Comparison of ENCODE assay signal across 18 cellular contexts in genomic region chr15:95693917-95694316, GRCh38.
"Had no signal": no experiment of that assay in that cellular context is flagged by ENCODE, and none has a peak within 500 bp of the region (broad histone marks: within the 10 kb centered on the region; RNA-seq: fewer than 3 reads in every experiment).

No MANE protein-coding gene starts in this region.

- H3K4me3 ChIP-seq: adrenal gland, mucosa of descending colon had no signal

- H3K27ac Mint-ChIP-seq: activated CD4-positive, alpha-beta memory T cell treated with anti-CD3 and anti-CD28 coated beads, Interleukin-2, amount 10 ng/mL, durations not matched to agents 7 days and 5 days; activated CD4-positive, alpha-beta T cell treated with anti-CD3 and anti-CD28 coated beads for 36 hours; activated naive CD4-positive, alpha-beta T cell treated with anti-CD3 and anti-CD28 coated beads, Interleukin-2, amount 50 U/mL, for 24 hours; endodermal cell; memory B cell; naive B cell; T-helper 1 cell treated with Interleukin-12 subunit alpha and Interleukin-12 subunit beta and Interleukin-4 antibody, amounts not matched to agents 30 μg/mL and 1 μg/mL, for 36 hours had no signal

- H3K27ac ChIP-seq: adrenal gland had no signal

- FAIRE-seq: colon had no signal

- H3K36me3 ChIP-seq: adrenal gland had no signal

- ATAC-seq: activated CD4-positive, alpha-beta T cell treated with anti-CD3 and anti-CD28 coated beads for 36 hours; activated T-cell treated with anti-CD3 and anti-CD28 coated beads, Interleukin-2, amount 50 U/mL, for 4 hours; mucosa of descending colon had no signal

- H3K4me1 Mint-ChIP-seq: activated CD4-positive, alpha-beta T cell treated with anti-CD3 and anti-CD28 coated beads for 36 hours; activated naive CD4-positive, alpha-beta T cell treated with anti-CD3 and anti-CD28 coated beads, Interleukin-2, amount 50 U/mL, for 24 hours; endodermal cell; memory B cell; naive B cell; neural crest cell had no signal

- H3K36me3 Mint-ChIP-seq: activated naive CD4-positive, alpha-beta T cell treated with anti-CD3 and anti-CD28 coated beads, Interleukin-2, amount 50 U/mL, for 24 hours; memory B cell had no signal

- H3K27me3 ChIP-seq: adrenal gland had no signal

- DNase-seq: activated CD4-positive, alpha-beta memory T cell treated with anti-CD3 and anti-CD28 coated beads, Interleukin-2, amount 10 ng/mL, durations not matched to agents 7 days and 5 days; activated CD4-positive, alpha-beta T cell treated with anti-CD3 and anti-CD28 coated beads for 36 hours; activated effector memory CD4-positive, alpha-beta T cell treated with anti-CD3 and anti-CD28 coated beads, Interleukin-2, amount 50 U/mL, for 16 hours; activated T-cell treated with anti-CD3 and anti-CD28 coated beads, Interleukin-2, amount 50 U/mL, for 4 hours; adrenal gland; caudate nucleus; endodermal cell; mucosa of descending colon; naive B cell; stimulated activated CD4-positive, alpha-beta T cell treated with anti-CD3 and anti-CD28 coated beads, Interleukin-12 subunit alpha, Interleukin-12 subunit beta, amount 100 ng/mL, for 4 hours; stimulated activated CD4-positive, alpha-beta T cell treated with anti-CD3 and anti-CD28 coated beads, Interleukin-1b, Interleukin-23, amount 100 ng/mL, for 48 hours; stimulated activated CD8-positive, alpha-beta memory T cell treated with anti-CD3 and anti-CD28 coated beads, Interleukin-4, amount 100 ng/mL, for 48 hours; stimulated activated naive CD4-positive, alpha-beta T cell had no signal

- H3K4me1 ChIP-seq: adrenal gland had no signal

- H3K4me3 Mint-ChIP-seq: activated CD4-positive, alpha-beta memory T cell treated with anti-CD3 and anti-CD28 coated beads, Interleukin-2, amount 10 ng/mL, durations not matched to agents 7 days and 5 days; activated CD4-positive, alpha-beta T cell treated with anti-CD3 and anti-CD28 coated beads for 36 hours; activated naive CD4-positive, alpha-beta T cell treated with anti-CD3 and anti-CD28 coated beads, Interleukin-2, amount 50 U/mL, for 24 hours; activated T-cell treated with anti-CD3 and anti-CD28 coated beads, Interleukin-2, amount 50 U/mL, for 4 hours; endodermal cell; memory B cell; naive B cell; neural crest cell; T-helper 1 cell treated with Interleukin-12 subunit alpha and Interleukin-12 subunit beta and Interleukin-4 antibody, amounts not matched to agents 30 μg/mL and 1 μg/mL, for 36 hours had no signal

- H3K27me3 Mint-ChIP-seq: activated CD4-positive, alpha-beta memory T cell treated with anti-CD3 and anti-CD28 coated beads, Interleukin-2, amount 10 ng/mL, durations not matched to agents 7 days and 5 days; memory B cell; naive B cell had no signal
